In genomic region chrX:68499543-68499942, GRCh38 we compare ENCODE assay signal across 8 cellular contexts. TPM values are rescaled to one million over a fixed set of nuclear protein-coding genes. Genes with fewer than 3 reads are reported as not detected.
DNase-seq lines count a peak whose midpoint lies in the region; ATAC-seq and TF ChIP-seq lines count a peak whose summit lies in the region.
"Not testable (repeated sequence)": the region's sequence is repeated elsewhere in the genome, so short reads cannot be mapped to it uniquely, and the experiment has no call there.

No MANE protein-coding gene starts in this region.

- not testable (repeated sequence) for H2BK20ac ChIP-seq in H9 (ENCODE audit: low read depth, low read length, poor library complexity, severe bottlenecking)

- no CpG with 5 or more reads among the region's 11 CpGs for WGBS in H9 (ENCODE audit: extremely low coverage, insufficient read length, low lambda C conversion rate)
- no CpG with 5 or more reads among the region's 11 CpGs for WGBS in iPS DF 6.9 (ENCODE audit: insufficient coverage, insufficient read length)
- WGBS in smooth muscle cell (ENCODE audit: low lambda C conversion rate), result 78% methylated on average over 11 of the region's 11 CpGs

- not testable (repeated sequence) for H3T11ph ChIP-seq in H9 (ENCODE audit: low read length)

- H3K79me1 ChIP-seq in H9 (ENCODE audit: insufficient read depth, low read depth, low read length, poor library complexity, severe bottlenecking), result not testable (repeated sequence)

- not testable (repeated sequence) for H2AFZ ChIP-seq in ACC112 (ENCODE audit: low read length, unreplicated experiment); H9 (ENCODE audit: low read length); smooth muscle cell (ENCODE audit: low read depth)

- not testable (repeated sequence) for H3K18ac ChIP-seq in H9 (ENCODE audit: insufficient read length, low read depth, low read length)

- peaks cover 7 to 16% (median 12%) of the 10 kb centered on the region in 3 experiments for H3K36me3 Mint-ChIP-seq in H9 (ENCODE audit: insufficient read depth in 1 of 3, low read depth in 3 of 3)
- H3K36me3 Mint-ChIP-seq in activated naive CD4-positive, alpha-beta T cell treated with anti-CD3 and anti-CD28 coated beads, Interleukin-2, amount 50 U/mL, for 24 hours; naive thymus-derived CD4-positive, alpha-beta T cell: not testable (repeated sequence)

- not testable (repeated sequence) for H3K4me1 Mint-ChIP-seq in H9
- H3K4me1 Mint-ChIP-seq in activated naive CD4-positive, alpha-beta T cell treated with anti-CD3 and anti-CD28 coated beads, Interleukin-2, amount 50 U/mL, for 24 hours, result peaks cover 37% of the 10 kb centered on the region
- H3K4me1 Mint-ChIP-seq in naive thymus-derived CD4-positive, alpha-beta T cell, result peaks cover 12 to 59% (median 46%) of the 10 kb centered on the region in 7 donors

- H2BK12ac ChIP-seq in H9 (ENCODE audit: insufficient read length, low read depth, low read length), result not testable (repeated sequence)

- H2AK5ac ChIP-seq in H9 (ENCODE audit: insufficient read length, low read length), result not testable (repeated sequence)

- H3K23ac ChIP-seq in H9 (ENCODE audit: insufficient read length, low read depth, low read length), result not testable (repeated sequence)

- not testable (repeated sequence) for H3K4ac ChIP-seq in H9 (ENCODE audit: low read depth, low read length)

- not testable (repeated sequence) for H4K91ac ChIP-seq in H9 (ENCODE audit: insufficient read length, low read depth, low read length)

- CTCF ChIA-PET in naive thymus-derived CD4-positive, alpha-beta T cell (lab: Charles Lee), result not testable (repeated sequence)

- H4K8ac ChIP-seq in H9 (replicated peaks; ENCODE audit: insufficient read length, low read depth, low read length), result not testable (repeated sequence)

- not testable (repeated sequence) for H2BK120ac ChIP-seq in H9 (ENCODE audit: low read depth, low read length, poor library complexity, severe bottlenecking)

- not testable (repeated sequence) for H3K27me3 Mint-ChIP-seq in H9 (ENCODE audit: low read depth); activated naive CD4-positive, alpha-beta T cell treated with anti-CD3 and anti-CD28 coated beads, Interleukin-2, amount 50 U/mL, for 24 hours; naive thymus-derived CD4-positive, alpha-beta T cell

- peaks cover 67 to 75% of the 10 kb centered on the region in 2 experiments for H3K9me3 Mint-ChIP-seq in H9
- H3K9me3 Mint-ChIP-seq in activated naive CD4-positive, alpha-beta T cell treated with anti-CD3 and anti-CD28 coated beads, Interleukin-2, amount 50 U/mL, for 24 hours; naive thymus-derived CD4-positive, alpha-beta T cell: not testable (repeated sequence)

- H3K4me2 ChIP-seq in H9 (ENCODE audit: insufficient read depth, insufficient read length, low read length) (peak overlapping the region; percentile 59), smooth muscle cell (peak overlapping the region; percentile 93)

- H3F3A ChIP-seq in smooth muscle cell (ENCODE audit: low read depth), result not testable (repeated sequence)

- POLR2A ChIA-PET in naive thymus-derived CD4-positive, alpha-beta T cell (lab: Charles Lee), result interaction anchor here (0.9 to 1.0 kb wide), 2 partner anchors 329 to 1634 kb away, joined by 3 read pairs; partner anchors contain the start of gene IGBP1

- not testable (repeated sequence) for H3K27me3 ChIP-seq in ACC112 (ENCODE audit: insufficient read depth, low read length); H9 (ENCODE audit: insufficient read depth, low read length); SJCRH30; effector memory CD4-positive, alpha-beta T cell (replicated peaks; ENCODE audit: control insufficient read depth, insufficient read depth, low read length, poor library complexity, severe bottlenecking); iPS DF 6.9 (ENCODE audit: control insufficient read depth, insufficient read depth, low read length); naive thymus-derived CD4-positive, alpha-beta T cell (ENCODE audit: control insufficient read depth in 2 of 2, insufficient read depth in 2 of 2, low read length in 2 of 2); smooth muscle cell (ENCODE audit: low read depth)

- peaks cover 11% of the 10 kb centered on the region for H3K4me1 ChIP-seq in ACC112 (ENCODE audit: control insufficient read depth, insufficient read depth, low read length, unreplicated experiment)
- H3K4me1 ChIP-seq in H9 (ENCODE audit: insufficient read depth, low read length); SJCRH30; effector memory CD4-positive, alpha-beta T cell (ENCODE audit: control insufficient read depth, insufficient read depth, low read length, poor library complexity, severe bottlenecking); iPS DF 6.9 (ENCODE audit: control insufficient read depth, insufficient read depth, low read length); naive thymus-derived CD4-positive, alpha-beta T cell (ENCODE audit: control insufficient read depth in 2 of 2, insufficient read depth in 2 of 2, low read length in 2 of 2); smooth muscle cell (ENCODE audit: low read depth): not testable (repeated sequence)

- not testable (repeated sequence) for DNase-seq in H9; SJCRH30; effector memory CD4-positive, alpha-beta T cell; iPS DF 6.9 (ENCODE audit: low read depth, low spot score); naive thymus-derived CD4-positive, alpha-beta T cell; smooth muscle cell (lab: John Stamatoyannopoulos, UW; ENCODE audit: unreplicated experiment)

- peak overlapping the region; percentile 88 to 89 for H3K4me3 Mint-ChIP-seq in H9
- H3K4me3 Mint-ChIP-seq in activated naive CD4-positive, alpha-beta T cell treated with anti-CD3 and anti-CD28 coated beads, Interleukin-2, amount 50 U/mL, for 24 hours, result peak overlapping the region; percentile 97
- H3K4me3 Mint-ChIP-seq in naive thymus-derived CD4-positive, alpha-beta T cell, result peak overlapping the region; percentile 90 to 99 (median 95)

- H3K27ac ChIP-seq in ACC112 (ENCODE audit: low read depth, low read length) (peak overlapping the region; percentile 93; the same call in 1 of the 2 replicates), SJCRH30 (peak overlapping the region; percentile 95), smooth muscle cell (ENCODE audit: low read depth) (peak overlapping the region; percentile 96)
- not testable (repeated sequence) for H3K27ac ChIP-seq in H9 (ENCODE audit: insufficient read length, low read depth, low read length); iPS DF 6.9 (ENCODE audit: low read length)
- peak overlapping the region; percentile 86 for H3K27ac ChIP-seq in effector memory CD4-positive, alpha-beta T cell (ENCODE audit: insufficient read depth, low read length, poor library complexity, severe bottlenecking)
- peak overlapping the region; percentile 92 for H3K27ac ChIP-seq in naive thymus-derived CD4-positive, alpha-beta T cell (ENCODE audit: low read depth, low read length)

- peak overlapping the region; percentile 66 to 99 (median 99); a peak in 6 of 7 replicates for H3K27ac Mint-ChIP-seq in H9
- peak overlapping the region; percentile 99 for H3K27ac Mint-ChIP-seq in activated naive CD4-positive, alpha-beta T cell treated with anti-CD3 and anti-CD28 coated beads, Interleukin-2, amount 50 U/mL, for 24 hours
- peak overlapping the region; percentile 94 to 99 (median 98) for H3K27ac Mint-ChIP-seq in naive thymus-derived CD4-positive, alpha-beta T cell

- H3K79me2 ChIP-seq in ACC112 (ENCODE audit: control insufficient read depth, insufficient read depth, low read length, unreplicated experiment), result peaks cover 44% of the 10 kb centered on the region
- H3K79me2 ChIP-seq in H9 (ENCODE audit: insufficient read depth, low read length), result not testable (repeated sequence)
- H3K79me2 ChIP-seq in smooth muscle cell (ENCODE audit: low read depth), result peaks cover 25% of the 10 kb centered on the region

- H4K5ac ChIP-seq in H9 (ENCODE audit: insufficient read length, low read depth, low read length), result not testable (repeated sequence)

- intact Hi-C loops in naive thymus-derived CD4-positive, alpha-beta T cell (cut with micrococcal nuclease), result loop anchor here (2.0 kb wide), 4 partner anchors 187 to 1633 kb away; partner anchors contain the start of genes EFNB1 (in 2 of the 2), IGBP1 (in 1 of the 2) and PJA1 (in 1 of the 2)

- not testable (repeated sequence) for H3K56ac ChIP-seq in H9 (ENCODE audit: insufficient read length, low read depth, low read length)

- H2BK15ac ChIP-seq in H9 (ENCODE audit: low read depth, low read length), result not testable (repeated sequence)

- H3K36me3 ChIP-seq in ACC112 (ENCODE audit: insufficient read depth, low read length); SJCRH30; effector memory CD4-positive, alpha-beta T cell (ENCODE audit: control insufficient read depth, insufficient read depth, low read length); iPS DF 6.9 (ENCODE audit: control insufficient read depth, insufficient read depth, low read length); naive thymus-derived CD4-positive, alpha-beta T cell (ENCODE audit: control insufficient read depth in 2 of 3, insufficient read depth in 3 of 3, low read length in 3 of 3); smooth muscle cell (ENCODE audit: low read depth): not testable (repeated sequence)

- not testable (repeated sequence) for H2BK5ac ChIP-seq in H9 (ENCODE audit: insufficient read length, low read length)

- not testable (repeated sequence) for TF ChIP-seq CTCF in H9 (conservative IDR thresholded peaks at IDR 0.05); smooth muscle cell (IDR thresholded peaks at IDR 0.05; ENCODE audit: borderline replicate concordance, insufficient read depth, poor library complexity, severe bottlenecking)

- H3K9ac ChIP-seq in H9 (ENCODE audit: extremely low read depth, insufficient read length, low read length) (peak overlapping the region; percentile 88), smooth muscle cell (ENCODE audit: low read depth) (peak overlapping the region; percentile 97)

- H3K9me3 ChIP-seq in H9 (ENCODE audit: control insufficient read depth, low read depth, low read length), result peaks cover 24% of the 10 kb centered on the region
- not testable (repeated sequence) for H3K9me3 ChIP-seq in SJCRH30 (replicated peaks); effector memory CD4-positive, alpha-beta T cell (ENCODE audit: control insufficient read depth, low read length); iPS DF 6.9 (ENCODE audit: control insufficient read depth, insufficient read depth, low read length); naive thymus-derived CD4-positive, alpha-beta T cell (ENCODE audit: control insufficient read depth in 2 of 3, low read length in 3 of 3); smooth muscle cell (replicated peaks; ENCODE audit: low read depth)

- H3K4me3 ChIP-seq in ACC112 (ENCODE audit: low read depth, low read length) (peak overlapping the region; percentile 84), SJCRH30 (peak overlapping the region; percentile 74), iPS DF 6.9 (ENCODE audit: low read length) (peak overlapping the region; percentile 94; the same call in 1 of the 2 replicates), smooth muscle cell (peak overlapping the region; percentile 79)
- H3K4me3 ChIP-seq in effector memory CD4-positive, alpha-beta T cell (ENCODE audit: insufficient read depth, low read depth, low read length, poor library complexity, severe bottlenecking), result peak overlapping the region; percentile 81
- peak overlapping the region; percentile 82 for H3K4me3 ChIP-seq in naive thymus-derived CD4-positive, alpha-beta T cell (ENCODE audit: low read length)

- H3K23me2 ChIP-seq in H9 (ENCODE audit: insufficient read length, low read depth, low read length, poor library complexity, severe bottlenecking), result not testable (repeated sequence)

- H4K20me1 ChIP-seq in H9 (ENCODE audit: control insufficient read depth, insufficient read depth, insufficient read length); smooth muscle cell (ENCODE audit: low read depth): not testable (repeated sequence)

- not testable (repeated sequence) for H3K14ac ChIP-seq in H9 (ENCODE audit: insufficient read depth, low read length)

- ATAC-seq in naive thymus-derived CD4-positive, alpha-beta T cell, result not testable (repeated sequence)

RNA-seq across cellular contexts. Expression of gene YIPF6, which starts 0.7 kb away (rescaled TPM):
- total RNA-seq in H9 (2021), result 31.8 and 32.3 TPM in 2 replicates
- total RNA-seq in SJCRH30 (2014; rRNA removed; shearing (Covaris generic)), result 34.2 and 42.9 TPM in 2 replicates
- total RNA-seq in naive thymus-derived CD4-positive, alpha-beta T cell, result 10 to 100 TPM in 4 of 5 experiments, 1 to 10 TPM in 1; 8.0 to 17.0 (median 14.2) TPM
- 10 to 100 TPM; 15.4 to 17.7 TPM for polyA plus RNA-seq in naive thymus-derived CD4-positive, alpha-beta T cell
- 24.6 and 32.6 TPM in 2 replicates for total RNA-seq in smooth muscle cell
- polyA plus RNA-seq in smooth muscle cell, result 36.0 and 37.1 TPM in 2 replicates
